ENCODE assay signal across 8 cellular contexts in the genomic region with DNA sequence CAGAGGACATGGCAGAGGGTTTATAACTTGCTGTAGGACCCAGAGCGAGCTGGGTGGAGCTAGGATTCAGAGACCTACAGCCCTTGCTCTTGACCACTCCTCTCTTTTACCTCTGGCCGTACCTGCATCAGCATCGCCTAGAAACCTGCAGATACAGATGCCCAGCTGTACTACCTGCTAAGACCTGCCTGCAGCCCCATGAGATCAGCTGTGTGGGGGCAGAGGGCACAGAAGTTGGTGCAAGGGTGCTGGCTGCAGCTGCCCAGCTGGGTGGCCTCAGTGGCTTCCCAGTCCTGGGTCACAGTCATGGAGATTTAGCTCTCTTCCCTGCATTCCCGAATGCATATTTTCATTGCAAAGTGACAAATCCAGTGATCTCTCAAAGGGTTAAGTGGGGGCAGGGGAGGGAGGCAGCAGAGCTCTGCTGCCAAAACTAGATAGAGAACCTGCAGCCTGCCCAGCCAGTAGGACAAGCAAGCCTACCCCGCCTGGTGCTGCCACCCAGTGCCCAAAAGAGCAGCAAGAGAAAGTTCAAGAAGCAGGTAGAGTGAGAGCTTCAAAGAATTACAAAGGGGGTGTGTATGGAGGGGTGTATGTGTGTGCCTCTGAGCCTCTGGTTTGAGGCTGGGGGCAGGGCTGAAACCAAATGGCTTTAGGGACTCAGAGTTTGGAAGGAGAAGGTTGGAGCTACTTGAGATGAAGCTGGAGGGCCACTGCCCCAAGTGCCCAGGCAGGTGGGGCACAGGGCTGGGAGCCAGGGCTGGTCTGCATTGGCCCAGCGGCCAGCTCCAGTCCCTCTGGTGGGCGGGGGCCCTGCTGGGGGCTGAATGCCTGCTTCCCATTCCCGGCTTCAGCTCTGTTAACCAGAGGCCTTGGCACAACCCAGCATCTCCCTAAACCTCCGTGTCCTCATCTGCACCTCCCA. TPM values are rescaled to one million over a fixed set of nuclear protein-coding genes. Genes with fewer than 3 reads are reported as not detected.
DNase-seq lines count a peak whose midpoint lies in the region; ATAC-seq, FAIRE-seq and TF ChIP-seq lines count a peak whose summit lies in the region.

No MANE protein-coding gene starts in this region.

- H3K23ac ChIP-seq in H1 (ENCODE audit: insufficient read length) = no peak overlapping the region

- no peak overlapping the region for H2BK15ac ChIP-seq in H1 (ENCODE audit: low read length)

- no peaks in the 10 kb centered on the region for H3K79me2 ChIP-seq in OCI-LY3 (ENCODE audit: low read length)
- H3K79me2 ChIP-seq in H1 (ENCODE audit: control insufficient read depth in 1 of 2, insufficient read depth in 2 of 2, low read length in 2 of 2) = no peaks in the 10 kb centered on the region

- intact Hi-C loops in sciatic nerve (cut with DNase I) = loop anchor here (10.0 kb wide), 1 partner anchor 222 kb away; the partner anchor contains the start of gene TACR2

- no peak overlapping the region for H4K91ac ChIP-seq in H1 (replicated peaks; ENCODE audit: insufficient read length, low read length)

- no peak overlapping the region for H2BK12ac ChIP-seq in H1 (ENCODE audit: low read depth, low read length)

- H2AK5ac ChIP-seq in H1 (ENCODE audit: low read depth, low read length) = no peak overlapping the region

- H3K14ac ChIP-seq in H1 (ENCODE audit: insufficient read length) = no peak overlapping the region

- H3K36me3 ChIP-seq in OCI-LY3 (replicated peaks; ENCODE audit: low read depth, low read length) = no peaks in the 10 kb centered on the region
- H3K36me3 ChIP-seq in H1 (ENCODE audit: control insufficient read depth in 2 of 4, insufficient read depth in 4 of 4, low read length in 3 of 4) = peaks cover 2 to 7% (median 3%) of the 10 kb centered on the region in 4 experiments; a peak in 2 of 8 replicates

- no peak for TF ChIP-seq POLR2A in H1 (IDR thresholded peaks at IDR 0.05; ENCODE audit: control extremely low read depth in 1 of 2, low read depth in 2 of 2, low read length in 2 of 2)

- H2BK5ac ChIP-seq in H1 (ENCODE audit: low read depth, low read length) = no peak overlapping the region

- no peaks in the 10 kb centered on the region for H3K27me3 ChIP-seq in OCI-LY3 (ENCODE audit: low read depth, low read length)
- H3K27me3 ChIP-seq in H1 (replicated peaks in 1 of 4; ENCODE audit: control insufficient read depth in 3 of 4, extremely low read depth in 1 of 4, insufficient read depth in 3 of 4, low read length in 3 of 4) = no peaks in the 10 kb centered on the region

- no peak overlapping the region for H3K4ac ChIP-seq in H1 (replicated peaks; ENCODE audit: insufficient read length, low read depth, low read length)

- no peak overlapping the region for H2BK20ac ChIP-seq in H1 (ENCODE audit: low read length)

- no peak for TF ChIP-seq EP300 in H1 (IDR thresholded peaks at IDR 0.05; ENCODE audit: borderline replicate concordance in 1 of 2, low read depth in 2 of 2, low read length in 2 of 2)

- no peak overlapping the region for H3K18ac ChIP-seq in H1 (ENCODE audit: extremely low read depth, low read length)

- no peaks in the 10 kb centered on the region for H3K9me3 ChIP-seq in OCI-LY3 (ENCODE audit: insufficient read depth, low read length)
- no peaks in the 10 kb centered on the region for H3K9me3 ChIP-seq in H1 (ENCODE audit: insufficient read depth in 2 of 2, low read depth in 1 of 2, low read length in 1 of 2)

- H2AFZ ChIP-seq in OCI-LY3 (ENCODE audit: low read depth, low read length) = no peak overlapping the region
- H2AFZ ChIP-seq in H1 (ENCODE audit: low read length) = no peak overlapping the region

- H3K9ac ChIP-seq in OCI-LY3 (ENCODE audit: low read length) = no peak overlapping the region
- H3K9ac ChIP-seq in H1 (replicated peaks in 1 of 4; ENCODE audit: extremely low read depth in 1 of 4, low read depth in 3 of 4, low read length in 3 of 4) = no peak overlapping the region

- no peak overlapping the region for H2BK120ac ChIP-seq in H1 (replicated peaks; ENCODE audit: low read depth, low read length)

- ATAC-seq in sciatic nerve (no peak), HG02798 (IDR thresholded peaks at IDR 0.05; ENCODE audit: poor library complexity, unreplicated experiment) (no peak), GM19452 (IDR thresholded peaks at IDR 0.05; ENCODE audit: unreplicated experiment) (no peak)

- CTCF ChIA-PET in H1 (lab: Charles Lee; ENCODE audit: partially characterized antibody) = interaction anchor here (0.6 to 41.0 kb wide), 39 partner anchors 9 to 276 kb away, joined by 3 to 1374 read pairs (median 4); partner anchors contain the start of genes FAM241B, NEUROG3 and TSPAN15

- WGBS in H1 (ENCODE audit: extremely low coverage in 1 of 2, insufficient coverage in 1 of 2, insufficient read length in 1 of 2, insufficient replicate concordance in 2 of 2, low coverage in 1 of 2, low lambda C conversion rate in 2 of 2, missing lambda C conversion rate in 1 of 2), 2 experiments = 56% methylated on average over 9 of the region's 9 CpGs; no CpG with 5 or more reads in 1 of the 2 experiments

- H4K20me1 ChIP-seq in OCI-LY3 (ENCODE audit: insufficient read depth, low read length) (no peaks in the 10 kb centered on the region), H1 (replicated peaks in 1 of 2; ENCODE audit: control insufficient read depth in 1 of 2, insufficient read depth in 2 of 2, low read length in 2 of 2) (peaks cover 3 to 4% of the 10 kb centered on the region in 2 experiments)

- TF ChIP-seq RAD21 in H1 (IDR thresholded peaks at IDR 0.05 in 1 of 2, conservative IDR thresholded peaks at IDR 0.05 in 1 of 2; ENCODE audit: low read depth in 2 of 2, low read length in 2 of 2) = peak; percentile 75 to 84

- H4K5ac ChIP-seq in H1 (ENCODE audit: insufficient read length, low read depth, low read length) = no peak overlapping the region

- TF ChIP-seq CTCF in OCI-LY3 (IDR thresholded peaks at IDR 0.05; ENCODE audit: low read depth, low read length) (peak; percentile 46), H1 (IDR thresholded peaks at IDR 0.05; ENCODE audit: control extremely low read depth in 1 of 3, insufficient read depth in 1 of 3, low read depth in 1 of 3, low read length in 3 of 3) (peak; percentile 61 to 83 (median 67))

- H3K56ac ChIP-seq in H1 (replicated peaks; ENCODE audit: insufficient read length, low read depth, low read length) = no peak overlapping the region

- H4K8ac ChIP-seq in H1 (ENCODE audit: extremely low read depth, insufficient read depth, low read length) = no peak overlapping the region

- H3K4me1 ChIP-seq in OCI-LY3 (ENCODE audit: low read length) (no peaks in the 10 kb centered on the region), H1 (replicated peaks in 1 of 4; ENCODE audit: control insufficient read depth in 3 of 4, insufficient read depth in 4 of 4, low read length in 3 of 4) (peaks cover 4 to 9% (median 7%) of the 10 kb centered on the region in 4 experiments)

- H3K4me3 ChIP-seq in OCI-LY3 (ENCODE audit: low read length) = no peak overlapping the region
- no peak overlapping the region for H3K4me3 ChIP-seq in H1 (ENCODE audit: extremely low read depth in 1 of 4, insufficient read depth in 2 of 4, low read depth in 3 of 4, low read length in 4 of 4)

- H3K79me1 ChIP-seq in H1 (ENCODE audit: low read depth, low read length) = no peaks in the 10 kb centered on the region

- no peak for FAIRE-seq in H1 (lab: Jason Lieb, UNC)

- H3K27ac ChIP-seq in OCI-LY3 (ENCODE audit: low read length) (no peak overlapping the region), H1 (ENCODE audit: low read depth, low read length) (no peak overlapping the region)

- H3K23me2 ChIP-seq in H1 (ENCODE audit: low read depth, low read length) = no peaks in the 10 kb centered on the region

- POLR2A ChIA-PET in H1 (lab: Charles Lee; ENCODE audit: partially characterized antibody) = interaction anchor here (0.8 to 7.9 kb wide), 7 partner anchors 14 to 120 kb away, joined by 3 to 59 read pairs (median 3); no protein-coding TSS in a partner anchor

- H3K4me2 ChIP-seq in OCI-LY3 (ENCODE audit: low read length) (no peak overlapping the region), H1 (ENCODE audit: insufficient read depth in 1 of 2, low read depth in 2 of 2, low read length in 2 of 2) (no peak overlapping the region)

- peak; percentile 23 for DNase-seq in SIG-M5 treated with dmso at 0.1 percent for 504 hours (lab: John Stamatoyannopoulos, UW; ENCODE audit: unreplicated experiment)
- DNase-seq in SIG-M5 (lab: John Stamatoyannopoulos, UW) = no peak
- DNase-seq in H1 (ENCODE audit: low read depth in 1 of 2, low spot score in 2 of 2) = no peak
- DNase-seq in sciatic nerve (ENCODE audit: low spot score) = peak; percentile 34
- no peak for DNase-seq in effector CD8-positive, alpha-beta T cell (lab: John Stamatoyannopoulos, UW)

TF ChIP-seq in H1, 55 proteins besides CTCF, POLR2A, EP300 and RAD21:
- TF ChIP-seq EGR1 (IDR thresholded peaks at IDR 0.05; ENCODE audit: borderline replicate concordance, low read depth, low read length) (no peak), YY1 (IDR thresholded peaks at IDR 0.05; ENCODE audit: low read depth, low read length) (0 out of 2 replicates have a peak, but pooled peaks have one; percentile 18)

RNA-seq across cellular contexts. Expression of gene FAM241B, which starts 6.8 kb away (rescaled TPM):
- total RNA-seq in H1 (2021; fragmentation: NEBNext Ultra II Directional; extraction: Animal tissue kit (Norgen Biotek cat#: 25700)) = 18.6 and 19.3 TPM in 2 replicates
- polyA plus RNA-seq in H1 (2011; rRNA removed) = 29.2 and 30.1 TPM in 2 replicates
- polyA plus RNA-seq in H1 (2011; cell fraction: cytosol; rRNA removed) = 33.7 TPM
- polyA plus RNA-seq in H1 (2011; cell fraction: nucleus; rRNA removed) = 23.0 TPM
- polyA plus RNA-seq in H1 (2012, experiment 1 of 2) = 24.7 to 33.7 TPM (median 28.7 TPM) in 4 replicates
- polyA plus RNA-seq in H1 (2012, experiment 2 of 2) = 21.4 TPM
- polyA plus RNA-seq in H1 (2013, experiment 1 of 2) = 18.9 TPM
- 20.3 TPM for polyA plus RNA-seq in H1 (2013, experiment 2 of 2)
- polyA minus RNA-seq in H1 (2011; rRNA and poly(A)+ RNA removed) = 9.3 and 11.0 TPM in 2 replicates
- polyA minus RNA-seq in H1 (2011; cell fraction: cytosol; rRNA and poly(A)+ RNA removed) = 8.7 TPM
- polyA minus RNA-seq in H1 (2011; cell fraction: nucleus; rRNA and poly(A)+ RNA removed) = 14.9 TPM
- 6.1 TPM for total RNA-seq in sciatic nerve

Comparison
In these comparisons a context has a peak if more than half of its experiments do, and no peak if none do; other contexts are left out.
1. DNase-seq: peak in SIG-M5 treated with dmso at 0.1 percent for 504 hours (single experiment) and sciatic nerve (single experiment); none in SIG-M5 (single experiment), H1 (0 of 2) and effector CD8-positive, alpha-beta T cell (single experiment).